9 cellular contexts compared by ENCODE assay signal in the genomic region with DNA sequence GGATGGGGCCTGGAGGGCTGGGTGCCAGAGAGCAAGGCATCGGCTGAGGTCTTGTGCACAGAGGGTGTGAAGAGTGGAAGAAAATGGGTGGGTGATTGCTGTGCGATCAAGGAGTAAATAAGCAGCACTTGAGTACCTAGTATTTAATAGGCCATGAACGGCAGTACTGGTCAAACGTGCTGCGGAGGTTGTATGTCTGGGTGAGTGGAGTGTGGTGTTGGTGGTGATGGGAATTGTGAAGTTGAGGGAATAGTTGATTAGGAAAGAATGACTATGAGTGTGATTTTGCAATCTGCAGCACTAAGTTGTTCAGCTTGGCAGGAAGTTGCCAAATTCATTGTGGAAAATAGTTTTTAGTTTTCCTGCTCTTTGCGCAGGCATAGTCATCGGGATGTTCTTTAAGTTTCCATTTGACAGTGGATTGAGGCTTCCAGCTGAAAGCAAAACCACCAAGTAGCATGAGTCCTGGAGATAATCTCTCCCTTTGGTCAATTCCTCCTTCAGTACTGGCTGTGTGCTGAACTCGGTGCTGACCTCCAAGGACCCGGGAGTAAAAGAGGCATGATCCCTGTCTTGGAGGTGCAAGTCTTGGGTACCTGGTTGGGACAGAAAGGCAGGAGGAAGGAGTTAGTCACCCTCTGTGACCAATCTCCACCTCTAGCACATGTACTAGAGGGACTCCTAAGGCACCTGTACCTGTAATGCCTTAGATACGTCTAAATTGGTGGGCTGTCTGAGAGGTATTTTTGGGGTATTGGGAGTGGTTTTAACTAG. TPM values are rescaled to one million over a fixed set of nuclear protein-coding genes. Genes with fewer than 3 reads are reported as not detected.
DNase-seq lines count a peak whose midpoint lies in the region; ATAC-seq and TF ChIP-seq lines count a peak whose summit lies in the region.
"Had no signal": no experiment of that assay in that cellular context is flagged by ENCODE, and none has a peak within 500 bp of the region (broad histone marks: within the 10 kb centered on the region; RNA-seq: fewer than 3 reads in every experiment).

No MANE protein-coding gene starts in this region.

- TF ChIP-seq CTCF in brain microvascular endothelial cell (IDR thresholded peaks at IDR 0.05; ENCODE audit: low read depth, low read length, missing control alignments) (no peak), kidney epithelial cell (IDR thresholded peaks at IDR 0.05; ENCODE audit: insufficient read depth, low read length, poor library complexity, severe bottlenecking) (no peak), transverse colon (IDR thresholded peaks at IDR 0.05) (no peak)

- TF ChIP-seq EP300 in transverse colon (IDR thresholded peaks at IDR 0.05; ENCODE audit: low read depth): no peak

- H3K9me3 Mint-ChIP-seq in activated CD8-positive, alpha-beta memory T cell treated with anti-CD3 and anti-CD28 coated beads, Interleukin-2, amount 10 ng/mL, durations not matched to agents 7 days and 5 days (ENCODE audit: low read depth): peaks cover under 1% of the 10 kb centered on the region
- H3K9me3 Mint-ChIP-seq: stimulated activated effector memory CD8-positive, alpha-beta T cell treated with anti-CD3 and anti-CD28 coated beads, Interleukin-12 subunit alpha, Interleukin-12 subunit beta, amount 100 ng/mL, for 72 hours had no signal

- no peaks in the 10 kb centered on the region for H3K27me3 Mint-ChIP-seq in activated CD8-positive, alpha-beta memory T cell treated with anti-CD3 and anti-CD28 coated beads, Interleukin-2, amount 10 ng/mL, durations not matched to agents 7 days and 5 days

- no peaks in the 10 kb centered on the region for H3K36me3 ChIP-seq in HUES6 (ENCODE audit: control insufficient read depth, insufficient read depth, low read length)
- H3K36me3 ChIP-seq in brain microvascular endothelial cell (replicated peaks): no peaks in the 10 kb centered on the region
- no peaks in the 10 kb centered on the region for H3K36me3 ChIP-seq in kidney epithelial cell (ENCODE audit: control insufficient read depth, insufficient read depth, low read length)
- H3K36me3 ChIP-seq in transverse colon: no peaks in the 10 kb centered on the region

- intact Hi-C loops in transverse colon (cut with DNase I; ENCODE audit: low total_unique reads): no loop called here

- peak overlapping the region; percentile 99 for H3K4me3 ChIP-seq in HUES6 (ENCODE audit: low read depth, low read length)
- peak overlapping the region; percentile 95 for H3K4me3 ChIP-seq in brain microvascular endothelial cell (ENCODE audit: low read depth, low read length)
- peak overlapping the region; percentile 83 for H3K4me3 ChIP-seq in kidney epithelial cell (ENCODE audit: low read depth, low read length)
- peak overlapping the region in 2 of 4 donors; percentile 77 to 82 for H3K4me3 ChIP-seq in transverse colon

- DNase-seq in brain microvascular endothelial cell (peak; percentile 57), kidney epithelial cell (ENCODE audit: low read depth) (no peak), transverse colon (no peak), NCI-H2196 treated with DMSO at 0.1 percent for 48 hours (lab: John Stamatoyannopoulos, UW; ENCODE audit: unreplicated experiment) (no peak)
- no peak for DNase-seq in activated CD8-positive, alpha-beta memory T cell treated with anti-CD3 and anti-CD28 coated beads, Interleukin-2, amount 10 ng/mL, durations not matched to agents 7 days and 5 days
- DNase-seq: activated CD4-positive, CD25-positive, alpha-beta regulatory T cell had no signal

- in situ Hi-C loops in brain microvascular endothelial cell (cut with HindIII; ENCODE audit: low pct_ligation_motif_present, low sequenced_read_pairs) (no loop called here), transverse colon (cut with MboI; ENCODE audit: low pct_ligation_motif_present in 1 of 4, low pct_unique_long_range_greater_than_20kb in 1 of 4, low sequenced_read_pairs in 3 of 4) (no loop called here)

- CTCF ChIA-PET in activated CD8-positive, alpha-beta memory T cell treated with anti-CD3 and anti-CD28 coated beads, Interleukin-2, amount 10 ng/mL, durations not matched to agents 7 days and 5 days (lab: Charles Lee): no interaction called here

- no peak overlapping the region for H3K4me3 Mint-ChIP-seq in activated CD8-positive, alpha-beta memory T cell treated with anti-CD3 and anti-CD28 coated beads, Interleukin-2, amount 10 ng/mL, durations not matched to agents 7 days and 5 days
- H3K4me3 Mint-ChIP-seq: stimulated activated effector memory CD8-positive, alpha-beta T cell treated with anti-CD3 and anti-CD28 coated beads, Interleukin-12 subunit alpha, Interleukin-12 subunit beta, amount 100 ng/mL, for 72 hours had no signal

- no peaks in the 10 kb centered on the region for H3K36me3 Mint-ChIP-seq in activated CD8-positive, alpha-beta memory T cell treated with anti-CD3 and anti-CD28 coated beads, Interleukin-2, amount 10 ng/mL, durations not matched to agents 7 days and 5 days

- H3K27ac Mint-ChIP-seq in activated CD8-positive, alpha-beta memory T cell treated with anti-CD3 and anti-CD28 coated beads, Interleukin-2, amount 10 ng/mL, durations not matched to agents 7 days and 5 days: no peak overlapping the region
- H3K27ac Mint-ChIP-seq: stimulated activated effector memory CD8-positive, alpha-beta T cell treated with anti-CD3 and anti-CD28 coated beads, Interleukin-12 subunit alpha, Interleukin-12 subunit beta, amount 100 ng/mL, for 72 hours had no signal

- H3K27me3 ChIP-seq in HUES6 (ENCODE audit: control insufficient read depth, insufficient read depth, low read length) (no peaks in the 10 kb centered on the region), brain microvascular endothelial cell (replicated peaks) (no peaks in the 10 kb centered on the region), kidney epithelial cell (ENCODE audit: control insufficient read depth, insufficient read depth, low read length) (no peaks in the 10 kb centered on the region), transverse colon (no peaks in the 10 kb centered on the region)

- peaks cover 51% of the 10 kb centered on the region for H3K4me1 ChIP-seq in HUES6 (ENCODE audit: control insufficient read depth, insufficient read depth, low read length)
- peaks cover 15 to 44% (median 40%) of the 10 kb centered on the region in 4 donors for H3K4me1 ChIP-seq in transverse colon

- H3K9ac ChIP-seq in HUES6 (ENCODE audit: low read length): peak overlapping the region; percentile 99

- 70 to 74% methylated on average over 5 to 10 of the region's 10 CpGs for WGBS in transverse colon (ENCODE audit: low coverage in 1 of 2), 2 donors

- H3K27ac ChIP-seq in HUES6 (ENCODE audit: low read depth, low read length): no peak overlapping the region
- peak overlapping the region; percentile 79 for H3K27ac ChIP-seq in brain microvascular endothelial cell
- peak overlapping the region; percentile 93 to 99 (median 96) for H3K27ac ChIP-seq in transverse colon

- H3K9me3 ChIP-seq in HUES6 (ENCODE audit: control insufficient read depth, insufficient read depth, low read depth, low read length) (no peaks in the 10 kb centered on the region; the same call in 1 of the 2 replicates), transverse colon (no peaks in the 10 kb centered on the region)

- no peak for ATAC-seq in activated CD8-positive, alpha-beta memory T cell treated with anti-CD3 and anti-CD28 coated beads, Interleukin-2, amount 10 ng/mL, durations not matched to agents 7 days and 5 days
- no peak for ATAC-seq in HG03025 (IDR thresholded peaks at IDR 0.05; ENCODE audit: low FRiP score, unreplicated experiment)

- peak; percentile 30 for TF ChIP-seq POLR2A in transverse colon (IDR thresholded peaks at IDR 0.05)

- H3K4me1 Mint-ChIP-seq in activated CD8-positive, alpha-beta memory T cell treated with anti-CD3 and anti-CD28 coated beads, Interleukin-2, amount 10 ng/mL, durations not matched to agents 7 days and 5 days: peaks cover 38% of the 10 kb centered on the region

RNA-seq across cellular contexts. Expression of gene PANX1, which starts 2.1 kb away (rescaled TPM):
- total RNA-seq in kidney epithelial cell: 56.5 and 60.5 TPM in 2 replicates
- 10 to 100 TPM in 3 of 4 donors, 1 to 10 TPM in 1; 9.0 to 20.1 (median 11.3) TPM for total RNA-seq in transverse colon
- total RNA-seq in activated CD8-positive, alpha-beta memory T cell treated with anti-CD3 and anti-CD28 coated beads, Interleukin-2, amount 10 ng/mL, durations not matched to agents 7 days and 5 days: 10 to 100 TPM in 1 of 2 experiments, 1 to 10 TPM in 1; 9.4 to 13.0 TPM
